ENCODE assay signal across 18 cellular contexts in genomic region chr12:68835333-68835908, GRCh38. TPM values are rescaled to one million over a fixed set of nuclear protein-coding genes. Genes with fewer than 3 reads are reported as not detected.
DNase-seq lines count a peak whose midpoint lies in the region; ATAC-seq, FAIRE-seq and TF ChIP-seq lines count a peak whose summit lies in the region.
"Had no signal": no experiment of that assay in that cellular context is flagged by ENCODE, and none has a peak within 500 bp of the region (broad histone marks: within the 10 kb centered on the region; RNA-seq: fewer than 3 reads in every experiment).

No MANE protein-coding gene starts in this region.

- 0 out of 2 replicates have a peak overlapping the region, but pooled peaks have one; percentile 10 for H3K9ac ChIP-seq in BLaER1

- peaks cover 35% of the 10 kb centered on the region for H3K36me3 Mint-ChIP-seq in mesothelial cell of epicardium

- H3K27me3 ChIP-seq in BLaER1 = no peaks in the 10 kb centered on the region
- no peaks in the 10 kb centered on the region for H3K27me3 ChIP-seq in effector memory CD4-positive, alpha-beta T cell (replicated peaks; ENCODE audit: control insufficient read depth, insufficient read depth, low read length, poor library complexity, severe bottlenecking)
- H3K27me3 ChIP-seq: gastrocnemius medialis, vagina had no signal

- H3K27ac ChIP-seq in BLaER1 = peak overlapping the region; percentile 45
- H3K27ac ChIP-seq in effector memory CD4-positive, alpha-beta T cell (ENCODE audit: insufficient read depth, low read length, poor library complexity, severe bottlenecking) = no peak overlapping the region
- H3K27ac ChIP-seq: HL-60, vagina had no signal

- no peak for ATAC-seq in HG03342 (IDR thresholded peaks at IDR 0.05; ENCODE audit: unreplicated experiment)
- ATAC-seq: stimulated activated naive CD8-positive, alpha-beta T cell treated with anti-CD3 and anti-CD28 coated beads, Interleukin-15, Interleukin-2, amounts not matched to agents 100 U/mL and 50 U/mL, for 24 hours had no signal

- H3K4me3 ChIP-seq in BLaER1 = no peak overlapping the region
- no peak overlapping the region for H3K4me3 ChIP-seq in effector memory CD4-positive, alpha-beta T cell (ENCODE audit: insufficient read depth, low read depth, low read length, poor library complexity, severe bottlenecking)
- H3K4me3 ChIP-seq: gastrocnemius medialis, vagina had no signal

- TF ChIP-seq CTCF in mesothelial cell of epicardium (IDR thresholded peaks at IDR 0.05; ENCODE audit: unreplicated experiment) = no peak

- DNase-seq in GM12892 (ENCODE audit: insufficient read length) = no peak
- DNase-seq in amniotic epithelial cell (ENCODE audit: low read depth) = peak; percentile 32
- DNase-seq in mesothelial cell of epicardium (ENCODE audit: low spot score in 2 of 2, unreplicated experiment in 2 of 2) = no peak
- no peak for DNase-seq in HTR-8/SVneo (ENCODE audit: insufficient read length, low spot score)
- no peak for DNase-seq in effector memory CD4-positive, alpha-beta T cell
- DNase-seq: central memory CD4-positive, alpha-beta T cell; gastrocnemius medialis; immature natural killer cell; NCI-H1417; nucleus accumbens; stimulated activated naive CD8-positive, alpha-beta T cell treated with anti-CD3 and anti-CD28 coated beads, Interleukin-15, Interleukin-2, amounts not matched to agents 100 U/mL and 50 U/mL, for 24 hours had no signal

- peak overlapping the region; percentile 58 for H3K4me2 ChIP-seq in BLaER1

- H3K27me3 Mint-ChIP-seq in mesothelial cell of epicardium (ENCODE audit: low read depth) = no peaks in the 10 kb centered on the region
- H3K27me3 Mint-ChIP-seq: activated naive CD8-positive, alpha-beta T cell; memory B cell had no signal

- peak overlapping the region; percentile 68 for H3K27ac Mint-ChIP-seq in mesothelial cell of epicardium
- H3K27ac Mint-ChIP-seq: activated naive CD8-positive, alpha-beta T cell; memory B cell had no signal

- peaks cover 79% of the 10 kb centered on the region for H3K4me1 ChIP-seq in BLaER1
- no peaks in the 10 kb centered on the region for H3K4me1 ChIP-seq in effector memory CD4-positive, alpha-beta T cell (ENCODE audit: control insufficient read depth, insufficient read depth, low read length, poor library complexity, severe bottlenecking)
- H3K4me1 ChIP-seq: gastrocnemius medialis, vagina had no signal

- H3K9me3 ChIP-seq in BLaER1 = no peaks in the 10 kb centered on the region
- H3K9me3 ChIP-seq in effector memory CD4-positive, alpha-beta T cell (ENCODE audit: control insufficient read depth, low read length) = no peaks in the 10 kb centered on the region
- H3K9me3 ChIP-seq: gastrocnemius medialis, vagina had no signal

- H3K4me1 Mint-ChIP-seq in mesothelial cell of epicardium = peaks cover 15% of the 10 kb centered on the region

- no peak for FAIRE-seq in GM12892 (lab: Jason Lieb, UNC)
- no peak for FAIRE-seq in HTR-8/SVneo (lab: Jason Lieb, UNC)
- FAIRE-seq: endometrium had no signal

- H4K20me1 ChIP-seq in BLaER1 = peaks cover 98% of the 10 kb centered on the region

- peak; percentile 72 for TF ChIP-seq POLR2A in GM12892 (IDR thresholded peaks at IDR 0.05; ENCODE audit: low read depth, low read length)

- peaks cover 93% of the 10 kb centered on the region for H3K36me3 ChIP-seq in BLaER1
- H3K36me3 ChIP-seq in effector memory CD4-positive, alpha-beta T cell (ENCODE audit: control insufficient read depth, insufficient read depth, low read length) = peaks cover 50% of the 10 kb centered on the region

- no peak overlapping the region for H3K4me3 Mint-ChIP-seq in mesothelial cell of epicardium
- H3K4me3 Mint-ChIP-seq: activated naive CD8-positive, alpha-beta T cell; immature natural killer cell; memory B cell had no signal

- no peaks in the 10 kb centered on the region for H3K9me3 Mint-ChIP-seq in mesothelial cell of epicardium
- H3K9me3 Mint-ChIP-seq: immature natural killer cell, memory B cell had no signal

RNA-seq across cellular contexts. Expression of gene MDM2, which starts 27.4 kb away (rescaled TPM):
- 111 TPM for polyA plus RNA-seq in GM12892 (2012; ENCODE audit: missing spikeins)
- 181 to 182 TPM (median 181 TPM) in 3 replicates for total RNA-seq in mesothelial cell of epicardium
